Comparison of ENCODE assay signal across 26 cellular contexts in genomic region chr9:132630811-132631210, GRCh38. TPM values are rescaled to one million over a fixed set of nuclear protein-coding genes. Genes with fewer than 3 reads are reported as not detected.
"Had no signal": no experiment of that assay in that cellular context is flagged by ENCODE, and none has a peak within 500 bp of the region (broad histone marks: within the 10 kb centered on the region; RNA-seq: fewer than 3 reads in every experiment).

No MANE protein-coding gene starts in this region.

- DNase-seq: activated B cell treated with CpG ODN at 0.5 μM for 24 hours; activated CD4-positive, alpha-beta T cell treated with anti-CD3 and anti-CD28 coated beads for 4 hours; activated CD4-positive, alpha-beta T cell treated with anti-CD3 and anti-CD28 coated beads, Interleukin-2, amount 50 U/mL, for 48 hours; activated effector memory CD4-positive, alpha-beta T cell treated with Interleukin-2 at 50 U/mL for 16 hours; activated naive CD4-positive, alpha-beta T cell treated with anti-CD3 and anti-CD28 coated beads, Interleukin-2, amount 50 U/mL, for 16 hours; activated naive CD8-positive, alpha-beta T cell treated with anti-CD3 and anti-CD28 coated beads, Interleukin-2, amount 50 U/mL, for 24 hours; activated T-cell treated with anti-CD3 and anti-CD28 coated beads, Interleukin-2, amount 50 U/mL, for 72 hours; body of pancreas; effector CD4-positive, alpha-beta T cell; hippocampal formation; left ventricle myocardium inferior; right cardiac atrium; stimulated activated CD4-positive, alpha-beta T cell treated with anti-CD3 and anti-CD28 coated beads, Interleukin-2, amount 100 ng/mL, for 24 hours; stimulated activated naive CD8-positive, alpha-beta T cell treated with anti-CD3 and anti-CD28 coated beads, Interleukin-15, amount 100 ng/mL, for 72 hours; T-helper 17 cell had no signal

- H3K27ac ChIP-seq: body of pancreas, left ventricle myocardium inferior, neutrophil, parathyroid adenoma, tibial nerve had no signal

- H3K4me3 ChIP-seq: body of pancreas, left ventricle myocardium inferior, tibial nerve had no signal

- H3K36me3 ChIP-seq: neutrophil had no signal

- ATAC-seq: activated naive CD8-positive, alpha-beta T cell treated with anti-CD3 and anti-CD28 coated beads, Interleukin-2, amount 50 U/mL, for 24 hours; activated T-cell treated with anti-CD3 and anti-CD28 coated beads, Interleukin-2, amount 50 U/mL, for 72 hours; body of pancreas; natural killer cell treated with Interleukin-12 subunit alpha and Interleukin-12 subunit beta and Interleukin-15 and Interleukin-18, amount 100 ng/mL, for 72 hours; right cardiac atrium; stimulated activated effector memory CD8-positive, alpha-beta T cell treated with anti-CD3 and anti-CD28 coated beads, Interleukin-12 subunit alpha, Interleukin-12 subunit beta, amount 100 ng/mL, for 72 hours; stimulated activated naive CD8-positive, alpha-beta T cell treated with anti-CD3 and anti-CD28 coated beads, Interleukin-15, amount 100 ng/mL, for 72 hours; T-helper 17 cell had no signal

- H3K9me3 ChIP-seq: body of pancreas, left ventricle myocardium inferior, neutrophil, tibial nerve had no signal

- H3K27me3 ChIP-seq: body of pancreas, neutrophil, tibial nerve had no signal

- H3K4me1 ChIP-seq: body of pancreas, left ventricle myocardium inferior, parathyroid adenoma had no signal

RNA-seq across cellular contexts. Expression of gene BARHL1, which starts 48.4 kb away (rescaled TPM):
- total RNA-seq: activated B cell treated with CpG ODN at 0.5 μM for 24 hours; activated CD8-positive, alpha-beta memory T cell treated with anti-CD3 and anti-CD28 coated beads for 36 hours; activated T-cell treated with anti-CD3 and anti-CD28 coated beads, Interleukin-2, amount 50 U/mL, for 72 hours; body of pancreas; frontal cortex; left ventricle myocardium inferior; lung microvascular endothelial cell; natural killer cell treated with Interleukin-12 subunit alpha and Interleukin-12 subunit beta and Interleukin-15 and Interleukin-18, amount 100 ng/mL, for 72 hours; pulmonary artery endothelial cell; right cardiac atrium; skeletal muscle tissue; T-helper 17 cell; tibial nerve had no signal
- polyA plus RNA-seq: esophagus, right cardiac atrium had no signal
